Comparison of ENCODE assay signal across 19 cellular contexts in the genomic region with DNA sequence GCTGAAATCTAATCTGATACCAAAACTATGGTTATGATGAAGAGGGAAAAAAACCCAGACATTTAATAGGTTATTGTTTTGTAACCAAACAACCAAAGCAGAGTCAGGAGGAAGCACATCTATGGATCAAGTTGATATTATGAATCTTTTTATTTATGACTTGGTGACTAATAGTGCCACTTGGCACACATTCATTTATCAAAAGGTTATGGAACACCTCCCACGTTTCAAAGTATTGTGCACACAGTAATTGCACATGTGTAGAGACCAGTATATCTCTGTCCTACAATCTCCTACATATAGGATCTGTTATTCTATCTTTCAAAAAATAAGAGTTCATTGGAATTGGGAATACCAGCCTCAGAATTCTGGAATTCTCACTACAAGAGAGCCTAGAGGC.
DNase-seq lines count a peak whose midpoint lies in the region; ATAC-seq, FAIRE-seq and TF ChIP-seq lines count a peak whose summit lies in the region.
"Had no signal": no experiment of that assay in that cellular context is flagged by ENCODE, and none has a peak within 500 bp of the region (broad histone marks: within the 10 kb centered on the region; RNA-seq: fewer than 3 reads in every experiment).

No MANE protein-coding gene starts in this region.

- H3K27me3 ChIP-seq in DND-41 (ENCODE audit: insufficient read depth, low read length, poor library complexity) (no peaks in the 10 kb centered on the region), small intestine (ENCODE audit: control insufficient read depth in 2 of 2, insufficient read depth in 2 of 2, low read length in 2 of 2) (no peaks in the 10 kb centered on the region)

- 3 to 34% (median 9%) methylated on average over 1 of the region's 1 CpG for WGBS in small intestine, 3 donors

- peak overlapping the region; percentile 78 for H3K27ac Mint-ChIP-seq in activated CD4-positive, alpha-beta T cell treated with anti-CD3 and anti-CD28 coated beads, Interleukin-2, amount 10 ng/mL, durations not matched to agents 24 days and 14 days
- H3K27ac Mint-ChIP-seq in activated T-helper 1 cell treated with anti-CD3 and anti-CD28 coated beads, Interleukin-12 subunit alpha, Interleukin-12 subunit beta, Interleukin-2, Interleukin-4 antibody, amounts not matched to agents 30 ng/mL and 10 ng/mL and 1 ng/mL, durations not matched to agents 14 hours and 24 hours and 36 hours, result peak overlapping the region; percentile 89

- no peak overlapping the region for H3K9ac ChIP-seq in DND-41 (ENCODE audit: low read depth, low read length)
- H3K9ac ChIP-seq: BLaER1 treated with 17β-estradiol and CSF1 and Interleukin-3, amounts not matched to agents 10 nM and 100 nM had no signal

- H3K4me1 Mint-ChIP-seq in activated CD4-positive, alpha-beta T cell treated with anti-CD3 and anti-CD28 coated beads, Interleukin-2, amount 10 ng/mL, durations not matched to agents 24 days and 14 days, result peaks cover 49% of the 10 kb centered on the region
- peaks cover 69% of the 10 kb centered on the region for H3K4me1 Mint-ChIP-seq in activated T-helper 1 cell treated with anti-CD3 and anti-CD28 coated beads, Interleukin-12 subunit alpha, Interleukin-12 subunit beta, Interleukin-2, Interleukin-4 antibody, amounts not matched to agents 30 ng/mL and 10 ng/mL and 1 ng/mL, durations not matched to agents 14 hours and 24 hours and 36 hours (ENCODE audit: low read depth)

- H3K4me3 Mint-ChIP-seq in activated CD4-positive, alpha-beta T cell treated with anti-CD3 and anti-CD28 coated beads, Interleukin-2, amount 10 ng/mL, durations not matched to agents 24 days and 14 days, result no peak overlapping the region
- peak overlapping the region; percentile 27 for H3K4me3 Mint-ChIP-seq in activated T-helper 1 cell treated with anti-CD3 and anti-CD28 coated beads, Interleukin-12 subunit alpha, Interleukin-12 subunit beta, Interleukin-2, Interleukin-4 antibody, amounts not matched to agents 30 ng/mL and 10 ng/mL and 1 ng/mL, durations not matched to agents 14 hours and 24 hours and 36 hours

- ATAC-seq in DND-41 (ENCODE audit: insufficient read depth, low read depth), result no peak
- no peak for ATAC-seq in GM19324 (IDR thresholded peaks at IDR 0.05; ENCODE audit: low FRiP score, unreplicated experiment)
- ATAC-seq: K562 had no signal

- intact Hi-C loops in activated CD4-positive, alpha-beta T cell treated with anti-CD3 and anti-CD28 coated beads, Interleukin-2, amount 10 ng/mL, durations not matched to agents 24 days and 14 days (cut with micrococcal nuclease), result loop anchor here (2.0 to 10.0 kb wide), 2 partner anchors 14 to 1496 kb away; no protein-coding TSS in a partner anchor
- intact Hi-C loops in activated T-helper 1 cell treated with anti-CD3 and anti-CD28 coated beads, Interleukin-12 subunit alpha, Interleukin-12 subunit beta, Interleukin-2, Interleukin-4 antibody, amounts not matched to agents 30 ng/mL and 10 ng/mL and 1 ng/mL, durations not matched to agents 14 hours and 24 hours and 36 hours (cut with micrococcal nuclease), result loop anchor here (1.0 kb wide), 1 partner anchor 11 kb away; no protein-coding TSS in a partner anchor

- H2AFZ ChIP-seq in DND-41 (ENCODE audit: low read depth, low read length), result no peak overlapping the region

- H3K4me3 ChIP-seq in DND-41 (ENCODE audit: low read depth in 1 of 2, low read length in 2 of 2), result no peak overlapping the region
- no peak overlapping the region for H3K4me3 ChIP-seq in small intestine (ENCODE audit: low read depth in 1 of 2, low read length in 2 of 2)
- H3K4me3 ChIP-seq: BLaER1 treated with 17β-estradiol and CSF1 and Interleukin-3, amounts not matched to agents 10 nM and 100 nM; K562 had no signal

- no peaks in the 10 kb centered on the region for H3K27me3 Mint-ChIP-seq in activated CD4-positive, alpha-beta T cell treated with anti-CD3 and anti-CD28 coated beads, Interleukin-2, amount 10 ng/mL, durations not matched to agents 24 days and 14 days
- no peaks in the 10 kb centered on the region for H3K27me3 Mint-ChIP-seq in activated T-helper 1 cell treated with anti-CD3 and anti-CD28 coated beads, Interleukin-12 subunit alpha, Interleukin-12 subunit beta, Interleukin-2, Interleukin-4 antibody, amounts not matched to agents 30 ng/mL and 10 ng/mL and 1 ng/mL, durations not matched to agents 14 hours and 24 hours and 36 hours (ENCODE audit: insufficient read depth)

- H3K9me3 ChIP-seq in DND-41 (ENCODE audit: insufficient read depth, low read length, severe bottlenecking) (no peaks in the 10 kb centered on the region), small intestine (ENCODE audit: control insufficient read depth, low read depth) (no peaks in the 10 kb centered on the region)
- H3K9me3 ChIP-seq: BLaER1 treated with 17β-estradiol and CSF1 and Interleukin-3, amounts not matched to agents 10 nM and 100 nM had no signal

- peaks cover 20% of the 10 kb centered on the region for H3K9me3 Mint-ChIP-seq in activated CD4-positive, alpha-beta T cell treated with anti-CD3 and anti-CD28 coated beads, Interleukin-2, amount 10 ng/mL, durations not matched to agents 24 days and 14 days
- peaks cover 9% of the 10 kb centered on the region for H3K9me3 Mint-ChIP-seq in activated T-helper 1 cell treated with anti-CD3 and anti-CD28 coated beads, Interleukin-12 subunit alpha, Interleukin-12 subunit beta, Interleukin-2, Interleukin-4 antibody, amounts not matched to agents 30 ng/mL and 10 ng/mL and 1 ng/mL, durations not matched to agents 14 hours and 24 hours and 36 hours
- H3K9me3 Mint-ChIP-seq: CD8-positive, alpha-beta memory T cell had no signal

- no peak for TF ChIP-seq CTCF in DND-41 (IDR thresholded peaks at IDR 0.05; ENCODE audit: borderline replicate concordance, extremely low read depth, low read length, poor library complexity, severe bottlenecking)

- H4K20me1 ChIP-seq in DND-41 (ENCODE audit: insufficient read depth, low read length), result no peaks in the 10 kb centered on the region
- H4K20me1 ChIP-seq: BLaER1 treated with 17β-estradiol and CSF1 and Interleukin-3, amounts not matched to agents 10 nM and 100 nM had no signal

- H3K4me2 ChIP-seq in DND-41 (ENCODE audit: insufficient read depth, low read length), result no peak overlapping the region

- peak overlapping the region; percentile 85; the same call in 1 of the 2 replicates for H3K27ac ChIP-seq in DND-41 (ENCODE audit: low read length)
- peak overlapping the region in 1 of 2 donors; percentile 55 for H3K27ac ChIP-seq in small intestine (ENCODE audit: low read depth in 1 of 2, low read length in 1 of 2)
- H3K27ac ChIP-seq: BLaER1 treated with 17β-estradiol and CSF1 and Interleukin-3, amounts not matched to agents 10 nM and 100 nM had no signal

- DNase-seq in activated CD4-positive, alpha-beta T cell treated with anti-CD3 and anti-CD28 coated beads, Interleukin-2, amount 10 ng/mL, durations not matched to agents 24 days and 14 days, result no peak
- no peak for DNase-seq in activated CD4-positive, alpha-beta T cell treated with anti-CD3 and anti-CD28 coated beads, Interleukin-2, amount 50 U/mL, for 4 hours
- no peak for DNase-seq in DND-41
- DNase-seq in activated T-helper 1 cell treated with anti-CD3 and anti-CD28 coated beads, Interleukin-12 subunit alpha, Interleukin-12 subunit beta, Interleukin-2, Interleukin-4 antibody, amounts not matched to agents 30 ng/mL and 10 ng/mL and 1 ng/mL, durations not matched to agents 14 hours and 24 hours and 36 hours (ENCODE audit: low spot score), result no peak
- peak; percentile 90 for DNase-seq in small intestine
- DNase-seq in NCI-H526 treated with DMSO at 0.1 percent for 48 hours (lab: John Stamatoyannopoulos, UW), result no peak
- DNase-seq: CD8-positive, alpha-beta memory T cell; DMS79; GOT3; MV-4-11; NCI-H1417; NCI-H187 treated with DMSO at 0.1 percent for 48 hours; NCI-H446 treated with DMSO at 0.1 percent for 48 hours; NCI-H748 treated with DMSO at 0.1 percent for 48 hours had no signal

- H3K4me1 ChIP-seq in DND-41 (ENCODE audit: insufficient read depth, low read length), result peaks cover 79% of the 10 kb centered on the region
- peaks cover 4 to 6% of the 10 kb centered on the region in 2 donors for H3K4me1 ChIP-seq in small intestine (ENCODE audit: control insufficient read depth in 2 of 2, insufficient read depth in 1 of 2, low read depth in 1 of 2, low read length in 1 of 2)

- H3K36me3 Mint-ChIP-seq in activated CD4-positive, alpha-beta T cell treated with anti-CD3 and anti-CD28 coated beads, Interleukin-2, amount 10 ng/mL, durations not matched to agents 24 days and 14 days (ENCODE audit: low read depth), result peaks cover 30% of the 10 kb centered on the region
- peaks cover 25% of the 10 kb centered on the region for H3K36me3 Mint-ChIP-seq in activated T-helper 1 cell treated with anti-CD3 and anti-CD28 coated beads, Interleukin-12 subunit alpha, Interleukin-12 subunit beta, Interleukin-2, Interleukin-4 antibody, amounts not matched to agents 30 ng/mL and 10 ng/mL and 1 ng/mL, durations not matched to agents 14 hours and 24 hours and 36 hours (ENCODE audit: low read depth)

- peak; percentile 49 for FAIRE-seq in small intestine (lab: Jason Lieb, UNC)
- FAIRE-seq: A204.1, D721Med, K562 had no signal

- H3K79me2 ChIP-seq in DND-41 (ENCODE audit: insufficient read depth, low read length), result no peaks in the 10 kb centered on the region

- no peaks in the 10 kb centered on the region for H3K36me3 ChIP-seq in DND-41 (ENCODE audit: insufficient read depth, low read length)
- H3K36me3 ChIP-seq in small intestine (ENCODE audit: control insufficient read depth in 2 of 2, insufficient read depth in 2 of 2, low read length in 2 of 2), result no peaks in the 10 kb centered on the region
- H3K36me3 ChIP-seq: BLaER1 treated with 17β-estradiol and CSF1 and Interleukin-3, amounts not matched to agents 10 nM and 100 nM had no signal
